Comparison of ENCODE assay signal across 15 cellular contexts in genomic region chr14:33932526-33933292, GRCh38. TPM values are rescaled to one million over a fixed set of nuclear protein-coding genes. Genes with fewer than 3 reads are reported as not detected.
DNase-seq lines count a peak whose midpoint lies in the region; ATAC-seq, FAIRE-seq and TF ChIP-seq lines count a peak whose summit lies in the region.
"Had no signal": no experiment of that assay in that cellular context is flagged by ENCODE, and none has a peak within 500 bp of the region (broad histone marks: within the 10 kb centered on the region; RNA-seq: fewer than 3 reads in every experiment).

No MANE protein-coding gene starts in this region.

- H3K9me3 ChIP-seq in A549: no peaks in the 10 kb centered on the region
- H3K9me3 ChIP-seq in HEK293 (ENCODE audit: control insufficient read depth, insufficient read depth, low read depth, low read length): no peaks in the 10 kb centered on the region
- H3K9me3 ChIP-seq in heart right ventricle: no peaks in the 10 kb centered on the region
- H3K9me3 ChIP-seq: colonic mucosa had no signal

- H3K27ac ChIP-seq in A549 (no peak overlapping the region), HEK293 (ENCODE audit: extremely low read depth, low read depth, low read length) (peak overlapping the region; percentile 47; the same call in 1 of the 2 replicates), heart right ventricle (peak overlapping the region in 8 of 10 donors; percentile 31 to 75 (median 61))

- no peak for TF ChIP-seq EP300 in A549 (IDR thresholded peaks at IDR 0.05)

- H3K36me3 ChIP-seq in HEK293 (ENCODE audit: control insufficient read depth in 2 of 2, insufficient read depth in 1 of 2, low read length in 2 of 2) (peaks cover 0 to 20% of the 10 kb centered on the region in 2 experiments; a peak in 2 of 3 replicates), heart right ventricle (peaks cover 0 to 32% (median 5%) of the 10 kb centered on the region in 9 donors)
- H3K36me3 ChIP-seq: colonic mucosa had no signal

- H3K4me3 Mint-ChIP-seq in MCF 10A (ENCODE audit: unreplicated experiment): no peak overlapping the region
- H3K4me3 Mint-ChIP-seq: stimulated activated memory B cell treated with anti-CD40 and anti-IgM and Interleukin-4, amounts not matched to agents 10 μg/mL and 1 μg/mL and 100 μg/mL, for 72 hours; WTC11 had no signal

- no peaks in the 10 kb centered on the region for H3K9me3 Mint-ChIP-seq in MCF 10A (ENCODE audit: unreplicated experiment)
- H3K9me3 Mint-ChIP-seq: WTC11 had no signal

- TF ChIP-seq RAD21 in A549 (conservative IDR thresholded peaks at IDR 0.05 in 1 of 2, IDR thresholded peaks at IDR 0.05 in 1 of 2): no peak

- H3K4me1 Mint-ChIP-seq in MCF 10A (ENCODE audit: insufficient read depth, unreplicated experiment): no peaks in the 10 kb centered on the region
- H3K4me1 Mint-ChIP-seq: stimulated activated memory B cell treated with anti-CD40 and anti-IgM and Interleukin-4, amounts not matched to agents 10 μg/mL and 1 μg/mL and 100 μg/mL, for 72 hours had no signal

- H3K4me1 ChIP-seq in A549: peaks cover 10% of the 10 kb centered on the region
- H3K4me1 ChIP-seq in HEK293 (ENCODE audit: control insufficient read depth, insufficient read depth, low read length): peaks cover 25% of the 10 kb centered on the region
- H3K4me1 ChIP-seq in heart right ventricle: peaks cover 2 to 93% (median 64%) of the 10 kb centered on the region in 9 donors

- no peak for FAIRE-seq in A549 (lab: Jason Lieb, UNC)

- no peak for TF ChIP-seq POLR2A in A549 (IDR thresholded peaks at IDR 0.05; ENCODE audit: low read length)

- intact Hi-C loops in heart right ventricle (cut with DNase I) (loop anchor here in 3 of 10 donors (10.0 kb wide), 3 partner anchors 292 to 782 kb away; partner anchors contain the start of gene CFL2 (in 1 of the 3)), MCF 10A (cut with micrococcal nuclease) (no loop called here)

- H3K36me3 Mint-ChIP-seq in MCF 10A (ENCODE audit: insufficient read depth, unreplicated experiment): no peaks in the 10 kb centered on the region
- H3K36me3 Mint-ChIP-seq: activated naive CD4-positive, alpha-beta T cell treated with anti-CD3 and anti-CD28 coated beads, Interleukin-2, amount 50 U/mL, for 72 hours; stimulated activated memory B cell treated with anti-CD40 and anti-IgM and Interleukin-4, amounts not matched to agents 10 μg/mL and 1 μg/mL and 100 μg/mL, for 72 hours had no signal

- no peak for DNase-seq in A549 (ENCODE audit: low read depth in 1 of 2, low spot score in 1 of 2)
- peak; percentile 34 for DNase-seq in RPMI8226
- peak in 1 of 2 donors; percentile 23 for DNase-seq in heart right ventricle
- DNase-seq in NCI-H345 (lab: John Stamatoyannopoulos, UW): no peak
- DNase-seq in MCF 10A (ENCODE audit: unreplicated experiment): no peak
- DNase-seq: colonic mucosa; KBM-7; stimulated activated CD4-positive, alpha-beta T cell treated with anti-CD3 and anti-CD28 coated beads, Interleukin-2, amount 100 ng/mL, for 48 hours had no signal

- no peak for ATAC-seq in A549
- peak in 6 of 8 donors; percentile 37 to 80 (median 65) for ATAC-seq in heart right ventricle
- no peak for ATAC-seq in HG03354 (IDR thresholded peaks at IDR 0.05; ENCODE audit: poor library complexity, severe bottlenecking, unreplicated experiment)
- no peak for ATAC-seq in HG03045 (IDR thresholded peaks at IDR 0.05; ENCODE audit: unreplicated experiment)
- ATAC-seq: activated naive CD4-positive, alpha-beta T cell treated with anti-CD3 and anti-CD28 coated beads, Interleukin-2, amount 50 U/mL, for 72 hours; stimulated activated memory B cell treated with anti-CD40 and anti-IgM and Interleukin-4, amounts not matched to agents 10 μg/mL and 1 μg/mL and 100 μg/mL, for 72 hours; WTC11 had no signal

- H3K27me3 Mint-ChIP-seq in MCF 10A (ENCODE audit: insufficient read depth, unreplicated experiment): no peaks in the 10 kb centered on the region
- H3K27me3 Mint-ChIP-seq: stimulated activated memory B cell treated with anti-CD40 and anti-IgM and Interleukin-4, amounts not matched to agents 10 μg/mL and 1 μg/mL and 100 μg/mL, for 72 hours had no signal

- H3K27ac Mint-ChIP-seq in MCF 10A (ENCODE audit: low read depth, unreplicated experiment): no peak overlapping the region
- H3K27ac Mint-ChIP-seq: activated naive CD4-positive, alpha-beta T cell treated with anti-CD3 and anti-CD28 coated beads, Interleukin-2, amount 50 U/mL, for 72 hours; progenitor cell of endocrine pancreas; stimulated activated memory B cell treated with anti-CD40 and anti-IgM and Interleukin-4, amounts not matched to agents 10 μg/mL and 1 μg/mL and 100 μg/mL, for 72 hours had no signal

- no peaks in the 10 kb centered on the region for H3K27me3 ChIP-seq in heart right ventricle
- H3K27me3 ChIP-seq: colonic mucosa had no signal

- CTCF ChIA-PET in A549 (lab: Yijun Ruan, JAX): no interaction called here
- CTCF ChIA-PET in HEK293 (lab: Yijun Ruan, JAX): interaction anchor here (0.8 to 0.9 kb wide), 2 partner anchors 76 to 83 kb away, joined by 3 read pairs; no protein-coding TSS in a partner anchor
- CTCF ChIA-PET in MCF 10A (lab: Yijun Ruan, JAX): interaction anchor here (0.7 kb wide), 1 partner anchor 391 kb away, joined by 3 read pairs; no protein-coding TSS in a partner anchor

- no peak overlapping the region for H3K4me3 ChIP-seq in A549
- no peak overlapping the region for H3K4me3 ChIP-seq in HEK293 (ENCODE audit: low read depth, low read length)
- no peak overlapping the region for H3K4me3 ChIP-seq in heart right ventricle
- H3K4me3 ChIP-seq: colonic mucosa had no signal

- TF ChIP-seq CTCF in A549 (IDR thresholded peaks at IDR 0.05): no peak
- TF ChIP-seq CTCF in HEK293 (tag by site-specific recombination; IDR thresholded peaks at IDR 0.05): no peak
- no peak for TF ChIP-seq CTCF in heart right ventricle (IDR thresholded peaks at IDR 0.05)
- no peak for TF ChIP-seq CTCF in MCF 10A (IDR thresholded peaks at IDR 0.05; ENCODE audit: unreplicated experiment)

- 0 out of 3 replicates have a peak overlapping the region, but pooled peaks have one; percentile 4 for H3K4me2 ChIP-seq in A549

- POLR2A ChIA-PET in A549 (lab: Yijun Ruan, JAX) (no interaction called here), HEK293 (lab: Yijun Ruan, JAX) (interaction anchor here (0.6 to 1.4 kb wide), 2 partner anchors 18 to 20 kb away, joined by 3 to 5 read pairs; partner anchors contain the start of gene EGLN3), MCF 10A (lab: Yijun Ruan, JAX) (interaction anchor here (1.2 kb wide), 1 partner anchor 16 kb away, joined by 3 read pairs; no protein-coding TSS in a partner anchor)

- WGBS in A549 (ENCODE audit: missing lambda C conversion rate): 85% methylated on average over 4 of the region's 4 CpGs
- WGBS in heart right ventricle, 2 donors: 51 to 58% methylated on average over 4 of the region's 4 CpGs

- BruUV-seq in MCF 10A (replicated peaks; lab: Mats Ljungman, UMichigan): no TSS peak

TF ChIP-seq in A549, 52 proteins besides CTCF, POLR2A, EP300 and RAD21:
- TF ChIP-seq CEBPB (IDR thresholded peaks at IDR 0.05): no peak
- no peak for TF ChIP-seq RCOR1 (IDR thresholded peaks at IDR 0.05; ENCODE audit: low read depth, low read length)
- no peak for TF ChIP-seq HEYL (CRISPR knock-in tag; IDR thresholded peaks at IDR 0.05)

TF ChIP-seq in HEK293, 187 proteins besides CTCF, POLR2A, EP300 and RAD21 (continues in another document):
- no peak for TF ChIP-seq ZNF140 (tag by site-specific recombination; IDR thresholded peaks at IDR 0.05)
- no peak for TF ChIP-seq ZNF704 (tag by site-specific recombination; IDR thresholded peaks at IDR 0.05)
- TF ChIP-seq ZNF473 (tag by site-specific recombination; IDR thresholded peaks at IDR 0.05): no peak
- no peak for TF ChIP-seq ZNF335 (tag by site-specific recombination; conservative IDR thresholded peaks at IDR 0.05)
- no peak for TF ChIP-seq ZNF645 (tag by site-specific recombination; IDR thresholded peaks at IDR 0.05)
- no peak for TF ChIP-seq SCRT1 (tag by site-specific recombination; IDR thresholded peaks at IDR 0.05; ENCODE audit: borderline replicate concordance)

RNA-seq across cellular contexts. Expression of gene EGLN3, which starts 18.2 kb away (rescaled TPM):
- 15.4 and 27.7 TPM in 2 replicates for polyA plus RNA-seq in A549 (2011; rRNA removed)
- polyA plus RNA-seq in A549 (2012; cell fraction: cytosol; rRNA removed): 2.1 and 2.8 TPM in 2 replicates
- polyA plus RNA-seq in A549 (2012; cell fraction: nucleus; rRNA removed): 2.4 TPM in 2 replicates
- polyA plus RNA-seq in A549 (2017; fragmentation: RNase III; extraction: RNeasy Plus Mini Kit Qiagen cat#74134 plus additional on column Dnase treatment): 3.4 to 3.8 TPM (median 3.5 TPM) in 3 replicates
- polyA minus RNA-seq in A549 (2011; rRNA and poly(A)+ RNA removed): 12.2 and 16.1 TPM in 2 replicates
- total RNA-seq in heart right ventricle: 100 to 1,000 TPM in 7 of 10 donors, 10 to 100 TPM in 3; 50.8 to 281 (median 169) TPM
- 100 to 1,000 TPM in 1 of 2 donors, 10 to 100 TPM in 1; 33.7 to 256 TPM for polyA plus RNA-seq in heart right ventricle
- total RNA-seq in MCF 10A (2022): 0.17 and 0.54 TPM in 2 replicates

Comparison
In these comparisons a context has a peak if more than half of its experiments do, and no peak if none do; other contexts are left out.
1. ATAC-seq: peak in heart right ventricle (6 of 8); none in A549 (0 of 2), HG03354 (single experiment) and HG03045 (single experiment).
2. H3K27ac ChIP-seq: peak in HEK293 (single experiment) and heart right ventricle (8 of 10); none in A549 (0 of 2).
3. RNA of gene EGLN3, which starts 18.2 kb away (total RNA-seq): 50.8 to 281 TPM in heart right ventricle; 0.17 to 0.54 TPM in MCF 10A; every median in the first group is over 10 times any median in the second.